20 cellular contexts compared by ENCODE assay signal in the genomic region with DNA sequence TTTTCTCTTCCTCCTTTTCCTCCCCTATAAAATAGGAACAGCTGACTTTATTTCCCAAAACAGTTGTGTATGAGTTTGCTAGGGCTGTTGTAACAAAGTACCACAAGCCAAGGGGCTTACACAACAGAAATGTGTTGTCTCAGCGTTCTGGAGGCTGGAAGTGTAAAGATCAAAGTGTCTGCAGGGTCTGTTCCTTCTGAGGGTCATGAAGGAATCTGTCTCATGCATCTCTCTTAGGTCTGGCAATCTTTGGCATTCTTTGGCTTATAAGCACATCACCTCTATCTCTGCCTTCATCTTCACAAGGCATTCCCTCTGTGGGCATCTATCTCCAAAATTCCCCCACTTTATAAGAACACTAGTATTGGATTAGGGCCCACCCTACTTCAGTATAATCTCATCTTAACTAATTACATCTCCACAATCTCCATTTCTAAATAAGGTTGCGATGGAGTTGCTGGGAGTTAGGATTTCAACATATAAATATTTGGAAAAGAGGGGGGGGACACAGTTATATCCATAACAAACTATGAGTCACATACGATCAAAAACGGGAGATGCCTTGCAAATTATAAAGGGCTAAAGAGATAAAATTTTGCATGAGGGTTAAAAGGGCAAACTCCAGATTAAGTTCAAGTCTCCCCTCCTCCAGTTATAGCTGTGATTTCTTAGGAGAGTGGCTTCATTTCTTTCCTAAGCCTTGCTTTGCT.
"Had no signal": no experiment of that assay in that cellular context is flagged by ENCODE, and none has a peak within 500 bp of the region (broad histone marks: within the 10 kb centered on the region; RNA-seq: fewer than 3 reads in every experiment).

No MANE protein-coding gene starts in this region.

- H3K9me3 Mint-ChIP-seq: activated naive CD4-positive, alpha-beta T cell treated with anti-CD3 and anti-CD28 coated beads, Interleukin-2, amount 50 U/mL, for 24 hours; memory B cell; natural killer cell had no signal

- H3K4me3 ChIP-seq: adrenal gland, sigmoid colon, SK-N-MC, spleen, tibial artery had no signal

- H3K36me3 Mint-ChIP-seq: activated naive CD4-positive, alpha-beta T cell treated with anti-CD3 and anti-CD28 coated beads, Interleukin-2, amount 50 U/mL, for 24 hours; memory B cell; natural killer cell had no signal

- H3K4me1 Mint-ChIP-seq: activated naive CD4-positive, alpha-beta T cell treated with anti-CD3 and anti-CD28 coated beads, Interleukin-2, amount 50 U/mL, for 24 hours; memory B cell; natural killer cell had no signal

- ATAC-seq: activated T-cell treated with anti-CD3 and anti-CD28 coated beads, Interleukin-2, amount 50 U/mL, for 72 hours; natural killer cell had no signal

- H3K9me3 ChIP-seq: adrenal gland, neutrophil, sigmoid colon, spleen, tibial artery had no signal

- H3K27ac ChIP-seq: adrenal gland, epithelial cell of prostate, neutrophil, sigmoid colon, SK-N-MC, spleen, tibial artery had no signal

- H3K36me3 ChIP-seq: adrenal gland, neutrophil, sigmoid colon, spleen, tibial artery had no signal

- FAIRE-seq: bronchial epithelial cell, urothelium cell line had no signal

- DNase-seq: activated CD4-positive, alpha-beta T cell treated with anti-CD3 and anti-CD28 coated beads, Interleukin-2, amount 50 U/mL, for 1 hour; activated CD8-positive, alpha-beta memory T cell treated with anti-CD3 and anti-CD28 coated beads, Interleukin-2, amount 50 U/mL, for 4 hours; activated effector memory CD4-positive, alpha-beta T cell treated with anti-CD3 and anti-CD28 coated beads, Interleukin-2, amount 50 U/mL, for 16 hours; activated T-cell treated with anti-CD3 and anti-CD28 coated beads, Interleukin-2, amount 50 U/mL, for 72 hours; dermis blood vessel endothelial cell; natural killer cell; sigmoid colon; spleen; stimulated activated naive CD4-positive, alpha-beta T cell; T-helper 1 cell; T-helper 9 cell; tibial artery had no signal

- H3K4me3 Mint-ChIP-seq: activated naive CD4-positive, alpha-beta T cell treated with anti-CD3 and anti-CD28 coated beads, Interleukin-2, amount 50 U/mL, for 24 hours; activated T-cell treated with anti-CD3 and anti-CD28 coated beads, Interleukin-2, amount 50 U/mL, for 72 hours; memory B cell; natural killer cell had no signal

- H3K27ac Mint-ChIP-seq: activated naive CD4-positive, alpha-beta T cell treated with anti-CD3 and anti-CD28 coated beads, Interleukin-2, amount 50 U/mL, for 24 hours; activated T-cell treated with anti-CD3 and anti-CD28 coated beads, Interleukin-2, amount 50 U/mL, for 72 hours; memory B cell; natural killer cell had no signal

- H3K27me3 ChIP-seq: adrenal gland, neutrophil, sigmoid colon, spleen, tibial artery had no signal

- H3K4me1 ChIP-seq: sigmoid colon had no signal
